ENCODE assay signal across 8 cellular contexts in the genomic region with DNA sequence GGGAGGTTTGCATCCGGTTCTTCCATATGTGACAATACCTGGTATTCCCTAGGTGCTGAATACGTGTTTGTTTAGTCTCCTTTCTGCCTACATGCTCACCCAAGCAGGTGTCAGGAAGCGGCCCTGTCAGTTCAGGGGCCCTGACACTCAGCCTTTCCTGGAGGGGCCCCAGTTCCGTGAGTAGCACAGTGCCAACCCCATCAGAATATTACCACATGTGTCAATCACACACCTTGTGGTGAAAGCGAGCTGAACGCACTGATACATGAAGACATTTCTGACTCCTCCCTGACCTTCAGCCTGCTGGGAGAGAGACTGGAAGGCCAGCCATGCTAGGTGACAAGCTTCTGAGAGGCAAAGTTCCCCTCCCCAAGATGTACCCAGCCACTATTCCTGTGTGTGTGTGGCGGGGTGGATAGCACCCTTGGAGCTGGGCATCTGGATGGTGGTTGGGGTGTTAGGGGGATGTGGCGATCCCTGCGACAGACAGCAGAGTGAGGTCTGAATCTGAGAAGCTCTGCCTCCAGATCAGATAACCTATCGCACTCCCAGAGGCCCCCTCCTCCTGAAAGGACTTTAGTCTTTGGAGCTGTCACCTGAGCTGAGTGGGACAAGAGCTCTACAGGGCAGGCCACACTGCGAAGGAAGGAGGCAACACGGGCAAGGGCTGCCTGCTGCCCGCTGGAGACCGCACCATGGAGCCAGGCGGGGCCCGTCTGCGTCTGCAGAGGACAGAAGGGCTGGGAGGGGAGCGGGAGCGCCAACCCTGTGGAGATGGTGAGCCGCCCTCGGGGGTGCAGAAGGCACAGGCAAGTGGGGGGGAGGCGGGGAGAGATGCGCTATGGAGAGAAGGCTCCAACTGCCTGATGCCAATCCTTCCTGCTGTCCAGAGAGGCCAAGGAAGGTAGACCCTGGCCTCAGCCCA. TPM values are rescaled to one million over a fixed set of nuclear protein-coding genes. Genes with fewer than 3 reads are reported as not detected.
DNase-seq lines count a peak whose midpoint lies in the region; ATAC-seq and TF ChIP-seq lines count a peak whose summit lies in the region.

TSS of gene SOAT2 (plus strand) at position 604 of the 925 bp plus-strand sequence. CDS start at position 696, 92 bp downstream.

- DNase-seq in activated T-cell treated with anti-CD3 and anti-CD28 coated beads, Interleukin-2, amount 50 U/mL, for 1 hour = peak; percentile 51
- no peak for DNase-seq in natural killer cell treated with Interleukin-12 subunit alpha and Interleukin-12 subunit beta and Interleukin-15 and Interleukin-18, amount 100 ng/mL, for 72 hours (ENCODE audit: low spot score)
- DNase-seq in anterior cingulate cortex (lab: John Stamatoyannopoulos, UW) (no peak), GM13976 (ENCODE audit: low spot score) (no peak), tibial artery (no peak), NCI-H345 (lab: John Stamatoyannopoulos, UW) (no peak)

- peak within 1 kb of the TSS in 1 of 2 donors; percentile 10 for H3K27ac ChIP-seq in tibial artery

- peaks cover 25 to 27% of the 10 kb centered on the region in 2 donors for H3K4me1 Mint-ChIP-seq in natural killer cell treated with Interleukin-12 subunit alpha and Interleukin-12 subunit beta and Interleukin-15 and Interleukin-18, amount 100 ng/mL, for 72 hours (ENCODE audit: low read depth in 2 of 2)

- ATAC-seq in GM18511 (IDR thresholded peaks at IDR 0.05; ENCODE audit: unreplicated experiment) (peak; percentile 75), HG03520 (IDR thresholded peaks at IDR 0.05; ENCODE audit: unreplicated experiment) (peak; percentile 52)
- peak; percentile 50 to 61 for ATAC-seq in natural killer cell treated with Interleukin-12 subunit alpha and Interleukin-12 subunit beta and Interleukin-15 and Interleukin-18, amount 100 ng/mL, for 72 hours

- peaks cover 4 to 56% (median 30%) of the 10 kb centered on the region in 4 donors for H3K4me1 ChIP-seq in tibial artery

- peak within 1 kb of the TSS; percentile 22 for H3K4me3 Mint-ChIP-seq in natural killer cell treated with Interleukin-12 subunit alpha and Interleukin-12 subunit beta and Interleukin-15 and Interleukin-18, amount 100 ng/mL, for 72 hours

- intact Hi-C loops in tibial artery (cut with DNase I; ENCODE audit: low total_unique reads) = no loop called here

- no peak for TF ChIP-seq CTCF in GM13976 (IDR thresholded peaks at IDR 0.05; ENCODE audit: borderline replicate concordance, control extremely low read depth, extremely low read depth, insufficient read depth, missing control alignments)
- TF ChIP-seq CTCF in tibial artery (IDR thresholded peaks at IDR 0.05) = no peak

- no peaks in the 10 kb centered on the region for H3K9me3 Mint-ChIP-seq in natural killer cell treated with Interleukin-12 subunit alpha and Interleukin-12 subunit beta and Interleukin-15 and Interleukin-18, amount 100 ng/mL, for 72 hours

- H3K36me3 Mint-ChIP-seq in natural killer cell treated with Interleukin-12 subunit alpha and Interleukin-12 subunit beta and Interleukin-15 and Interleukin-18, amount 100 ng/mL, for 72 hours = no peaks in the 10 kb centered on the region

- no peaks in the 10 kb centered on the region for H3K27me3 Mint-ChIP-seq in natural killer cell treated with Interleukin-12 subunit alpha and Interleukin-12 subunit beta and Interleukin-15 and Interleukin-18, amount 100 ng/mL, for 72 hours

- H3K9me3 ChIP-seq in tibial artery = no peaks in the 10 kb centered on the region

- H3K4me3 ChIP-seq in tibial artery = no peak within 1 kb of the TSS

- H3K27ac Mint-ChIP-seq in natural killer cell treated with Interleukin-12 subunit alpha and Interleukin-12 subunit beta and Interleukin-15 and Interleukin-18, amount 100 ng/mL, for 72 hours = peak within 1 kb of the TSS in 1 of 2 donors; percentile 60

- peaks cover 20 to 23% (median 22%) of the 10 kb centered on the region in 3 donors for H3K36me3 ChIP-seq in tibial artery

- in situ Hi-C loops in GM13976 (cut with MboI; ENCODE audit: low sequenced_read_pairs, unreplicated experiment) = no loop called here

- no peaks in the 10 kb centered on the region for H3K27me3 ChIP-seq in tibial artery

RNA-seq across cellular contexts. Expression of gene SOAT2, which starts in this region (rescaled TPM):
- total RNA-seq in natural killer cell treated with Interleukin-12 subunit alpha and Interleukin-12 subunit beta and Interleukin-15 and Interleukin-18, amount 100 ng/mL, for 72 hours = under 1 TPM in 1 of 2 donors, not detected in 1; 0.26 TPM

Comparison
In these comparisons a context has a peak if more than half of its experiments do, and no peak if none do; other contexts are left out.
1. Peak in ATAC-seq in natural killer cell treated with Interleukin-12 subunit alpha and Interleukin-12 subunit beta and Interleukin-15 and Interleukin-18, amount 100 ng/mL, for 72 hours; RNA of the gene not detected or under 1 TPM.